Comparison of ENCODE assay signal across 18 cellular contexts in genomic region chr13:36774895-36775294, GRCh38.
"Had no signal": no experiment of that assay in that cellular context is flagged by ENCODE, and none has a peak within 500 bp of the region (broad histone marks: within the 10 kb centered on the region; RNA-seq: fewer than 3 reads in every experiment).

No MANE protein-coding gene starts in this region.

- H3K27me3 ChIP-seq: gastrocnemius medialis, neutrophil had no signal

- H3K9me3 ChIP-seq: gastrocnemius medialis, left lung, lower lobe of right lung, neutrophil, stomach, thoracic aorta, transverse colon had no signal

- H3K4me1 ChIP-seq: gastrocnemius medialis, left lung, lower lobe of right lung, stomach, transverse colon had no signal

- H3K4me3 ChIP-seq: gastrocnemius medialis, left lung, lower lobe of right lung, stomach, thoracic aorta, transverse colon had no signal

- H3K4me3 Mint-ChIP-seq: immature natural killer cell; memory B cell; natural killer cell treated with Interleukin-12 subunit alpha and Interleukin-12 subunit beta and Interleukin-15 and Interleukin-18, amount 100 ng/mL, for 72 hours had no signal

- H3K4me1 Mint-ChIP-seq: memory B cell had no signal

- H3K27ac Mint-ChIP-seq: immature natural killer cell; memory B cell; natural killer cell treated with Interleukin-12 subunit alpha and Interleukin-12 subunit beta and Interleukin-15 and Interleukin-18, amount 100 ng/mL, for 72 hours had no signal

- H3K36me3 ChIP-seq: gastrocnemius medialis, left lung, lower lobe of right lung, neutrophil, stomach, thoracic aorta, transverse colon had no signal

- DNase-seq: dermis blood vessel endothelial cell; erythroblast; gastrocnemius medialis; immature natural killer cell; left lung; lower lobe of right lung; midbrain; posterior cingulate gyrus; small intestine; stimulated activated CD4-positive, alpha-beta T cell treated with anti-CD3 and anti-CD28 coated beads, Interleukin-12 subunit alpha, Interleukin-12 subunit beta, amount 100 ng/mL, for 4 hours; stimulated activated naive CD4-positive, alpha-beta T cell; stomach; substantia nigra; transverse colon had no signal

- H3K36me3 Mint-ChIP-seq: immature natural killer cell; memory B cell; natural killer cell treated with Interleukin-12 subunit alpha and Interleukin-12 subunit beta and Interleukin-15 and Interleukin-18, amount 100 ng/mL, for 72 hours had no signal

- H3K27ac ChIP-seq: gastrocnemius medialis, left lung, lower lobe of right lung, neutrophil, stomach, thoracic aorta, transverse colon had no signal

- ATAC-seq: gastrocnemius medialis; left lung; lower lobe of right lung; natural killer cell treated with Interleukin-12 subunit alpha and Interleukin-12 subunit beta and Interleukin-15 and Interleukin-18, amount 100 ng/mL, for 72 hours had no signal

- H3K9me3 Mint-ChIP-seq: immature natural killer cell; memory B cell; natural killer cell treated with Interleukin-12 subunit alpha and Interleukin-12 subunit beta and Interleukin-15 and Interleukin-18, amount 100 ng/mL, for 72 hours had no signal
